In the genomic region with DNA sequence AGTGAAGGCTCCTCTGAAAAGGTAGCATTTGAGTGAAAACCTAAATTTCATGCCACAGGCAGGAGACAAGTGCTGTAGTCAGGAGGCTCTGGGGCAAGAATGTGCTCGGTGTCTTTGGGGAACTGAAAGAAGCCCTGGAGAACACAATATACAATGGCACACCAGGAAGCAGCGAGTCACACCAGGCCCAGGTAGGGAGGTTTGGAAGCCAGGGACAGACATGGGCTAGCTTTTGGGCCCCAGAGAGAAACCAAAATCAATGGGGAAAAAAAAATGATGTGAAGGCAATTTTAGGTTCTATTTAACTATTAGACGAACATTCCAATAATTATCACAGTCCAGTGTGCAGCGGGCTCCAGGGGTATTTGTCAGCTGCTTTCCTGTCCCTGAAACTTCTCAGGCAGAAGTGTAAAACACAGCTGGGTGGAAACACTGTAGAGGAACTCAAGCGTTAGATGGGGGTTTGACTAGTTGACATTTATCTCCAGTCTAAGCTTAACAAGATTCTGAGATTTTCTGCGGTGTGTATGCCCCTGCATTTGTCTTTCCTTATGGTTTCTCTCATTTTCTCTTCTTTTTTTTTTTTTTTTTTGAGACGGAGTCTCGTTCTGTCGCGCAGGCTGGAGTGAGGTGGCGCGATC, we compare ENCODE assay signal across 15 cellular contexts. TPM values are rescaled to one million over a fixed set of nuclear protein-coding genes. Genes with fewer than 3 reads are reported as not detected.
A peak's percentile ranks its signal among the peaks of the same experiment; 100 is the strongest.
DNase-seq lines count a peak whose midpoint lies in the region; ATAC-seq, FAIRE-seq and TF ChIP-seq lines count a peak whose summit lies in the region.
"Had no signal": no experiment of that assay in that cellular context is flagged by ENCODE, and none has a peak within 500 bp of the region (broad histone marks: within the 10 kb centered on the region; RNA-seq: fewer than 3 reads in every experiment).

No MANE protein-coding gene starts in this region.

- no peak overlapping the region for H3K27ac Mint-ChIP-seq in Calu3 (ENCODE audit: unreplicated experiment)

- TF ChIP-seq EP300 in HepG2 (IDR thresholded peaks at IDR 0.05; ENCODE audit: low read depth in 2 of 2, low read length in 2 of 2) (no peak), HepG2 (CRISPR knock-in tag; IDR thresholded peaks at IDR 0.05; ENCODE audit: borderline replicate concordance) (no peak)

- no peaks in the 10 kb centered on the region for H3K4me1 Mint-ChIP-seq in Calu3 (ENCODE audit: low read depth, unreplicated experiment)

- no peak overlapping the region for H2AFZ ChIP-seq in HepG2 (ENCODE audit: low read length)

- no peak overlapping the region for H3K9ac ChIP-seq in HepG2 (ENCODE audit: insufficient read depth, low read depth, low read length)

- no peak for TF ChIP-seq POLR2A in HepG2 (IDR thresholded peaks at IDR 0.05; ENCODE audit: insufficient read depth in 1 of 2, low read depth in 2 of 2, low read length in 2 of 2)

- no peaks in the 10 kb centered on the region for H3K4me1 ChIP-seq in HepG2 (ENCODE audit: insufficient read depth, low read length)
- H3K4me1 ChIP-seq: lower lobe of right lung had no signal

- peak; percentile 83 for ATAC-seq in GM19023 (IDR thresholded peaks at IDR 0.05; ENCODE audit: unreplicated experiment)
- ATAC-seq in GM21723 (IDR thresholded peaks at IDR 0.05; ENCODE audit: unreplicated experiment), result peak; percentile 95
- ATAC-seq in HG03175 (IDR thresholded peaks at IDR 0.05; ENCODE audit: unreplicated experiment), result peak; percentile 96
- ATAC-seq in HepG2, result peak; percentile 47; the same call in 2 of the 3 replicates
- no peak for ATAC-seq in esophagus mucosa
- ATAC-seq: activated CD4-positive, CD25-positive, alpha-beta regulatory T cell treated with anti-CD3 and anti-CD28 coated beads, Interleukin-2, amount 50 U/mL, for 24 hours; HCT116; lower lobe of right lung; Panc1 had no signal

- BruUV-seq in HepG2 (replicated peaks; lab: Mats Ljungman, UMichigan) (no TSS peak), Calu3 (replicated peaks; lab: Mats Ljungman, UMichigan) (no TSS peak)

- TF ChIP-seq RAD21 in HepG2 (CRISPR knock-in tag; IDR thresholded peaks at IDR 0.05), result no peak

- peaks cover 6% of the 10 kb centered on the region for H3K9me3 Mint-ChIP-seq in Calu3 (ENCODE audit: low read depth, unreplicated experiment)

- no peaks in the 10 kb centered on the region for H4K20me1 ChIP-seq in HepG2 (ENCODE audit: insufficient read depth, low read length)

- POLR2A ChIA-PET in HepG2 (lab: Yijun Ruan, JAX), result no interaction called here

- H3K36me3 Mint-ChIP-seq in Calu3 (ENCODE audit: insufficient read depth, unreplicated experiment), result no peaks in the 10 kb centered on the region

- no peak for DNase-seq in HepG2 (ENCODE audit: low spot score)
- no peak for DNase-seq in NAMALWA (ENCODE audit: low spot score)
- no peak for DNase-seq in Calu3
- DNase-seq: activated naive CD4-positive, alpha-beta T cell; DMS53; gastrocnemius medialis; lower lobe of right lung; NCI-H1417 had no signal

- no peak overlapping the region for H3K4me2 ChIP-seq in HepG2 (ENCODE audit: low read depth, low read length)

- H3K4me3 Mint-ChIP-seq in Calu3 (ENCODE audit: low read depth, unreplicated experiment), result no peak overlapping the region

- peaks cover 2 to 19% of the 10 kb centered on the region in 2 experiments; a peak in 4 of 5 replicates for H3K27me3 ChIP-seq in HepG2 (ENCODE audit: control insufficient read depth in 1 of 2, insufficient read depth in 2 of 2, low read length in 2 of 2)
- H3K27me3 ChIP-seq: gastrocnemius medialis had no signal

- H3K27ac ChIP-seq in HepG2 (ENCODE audit: extremely low read length, insufficient read depth, low read length), result no peak overlapping the region
- H3K27ac ChIP-seq: gastrocnemius medialis, lower lobe of right lung had no signal

- no peaks in the 10 kb centered on the region for H3K36me3 ChIP-seq in HepG2 (replicated peaks in 1 of 2; ENCODE audit: control insufficient read depth in 1 of 2, insufficient read depth in 2 of 2, low read length in 2 of 2)
- H3K36me3 ChIP-seq: gastrocnemius medialis, lower lobe of right lung had no signal

- CTCF ChIA-PET in HepG2 (lab: Yijun Ruan, JAX; ENCODE audit: low intra/inter-chr PET ratio, low total read pairs), result no interaction called here
- CTCF ChIA-PET in Calu3 (lab: Charles Lee), result no interaction called here

- H3K27me3 Mint-ChIP-seq in Calu3 (ENCODE audit: unreplicated experiment), result peaks cover 13% of the 10 kb centered on the region

- H3K79me2 ChIP-seq in HepG2 (ENCODE audit: insufficient read depth, low read length), result no peaks in the 10 kb centered on the region

- H3K4me3 ChIP-seq in HepG2 (replicated peaks in 1 of 3; ENCODE audit: insufficient read depth in 1 of 3, low read depth in 2 of 3, low read length in 3 of 3), result no peak overlapping the region
- H3K4me3 ChIP-seq: gastrocnemius medialis, lower lobe of right lung had no signal

- TF ChIP-seq CTCF in HepG2 (CRISPR knock-in tag; IDR thresholded peaks at IDR 0.05) (no peak), Calu3 (IDR thresholded peaks at IDR 0.05; ENCODE audit: unreplicated experiment) (no peak)

- WGBS in HepG2 (ENCODE audit: low lambda C conversion rate), result 63% methylated on average over 12 of the region's 12 CpGs

- intact Hi-C loops in HepG2 (cut with micrococcal nuclease; ENCODE audit: unreplicated experiment) (no loop called here), Calu3 (cut with micrococcal nuclease; ENCODE audit: unreplicated experiment) (no loop called here)

- peaks cover 3% of the 10 kb centered on the region; the same call in 1 of the 2 replicates for H3K9me3 ChIP-seq in HepG2 (ENCODE audit: low read length)
- H3K9me3 ChIP-seq: lower lobe of right lung had no signal

- in situ Hi-C loops in HepG2 (cut with HindIII; ENCODE audit: extremely low pct_ligation_motif_present, low pct_unique_long_range_greater_than_20kb), result no loop called here

- FAIRE-seq in HepG2 (lab: Jason Lieb, UNC), result no peak

TF ChIP-seq in HepG2, 621 proteins besides CTCF, POLR2A, EP300 and RAD21:
- TF ChIP-seq ZNF337 (CRISPR knock-in tag; IDR thresholded peaks at IDR 0.05; ENCODE audit: borderline replicate concordance, low read depth), result no peak
- TF ChIP-seq MAFK (conservative IDR thresholded peaks at IDR 0.05 in 1 of 2, IDR thresholded peaks at IDR 0.05 in 1 of 2; ENCODE audit: low read length in 2 of 2), result 0 out of 4 replicates have a peak, but pooled peaks of 1 of the 2 experiments have one; percentile 26
- no peak for TF ChIP-seq ZFP1 (CRISPR knock-in tag; IDR thresholded peaks at IDR 0.05)

RNA-seq across cellular contexts. Expression of a gene that starts 21.8 kb away (rescaled TPM):
- total RNA-seq in HepG2 (2016; rRNA removed; fragmentation: Illumina TruSeq; extraction: Trizol) (0.18 TPM in 2 replicates), Calu3 (2022) (2.7 and 3.1 TPM in 2 replicates), esophagus mucosa (33.8 TPM)
- not detected in 2 replicates for total RNA-seq in HepG2 (2016; cell fraction: cytosol; rRNA removed; fragmentation: Illumina TruSeq; extraction: Trizol; ENCODE audit: low read depth)
- 0.13 and 0.39 TPM in 2 replicates for total RNA-seq in HepG2 (2016; cell fraction: insoluble cytoplasmic fraction; rRNA removed; fragmentation: Illumina TruSeq; extraction: Trizol)
- 0.07 and 0.12 TPM in 2 replicates for total RNA-seq in HepG2 (2016; cell fraction: membrane; rRNA removed; fragmentation: Illumina TruSeq; extraction: Trizol)
- total RNA-seq in HepG2 (2016; cell fraction: nucleus; rRNA removed; fragmentation: Illumina TruSeq; extraction: Trizol), result not detected in 2 replicates
- polyA plus RNA-seq in HepG2 (2011; rRNA removed), result 27.3 and 30.1 TPM in 2 replicates
- polyA plus RNA-seq in HepG2 (2011; cell fraction: cytosol; rRNA removed), result 13.7 and 27.8 TPM in 2 replicates
- 14.1 and 18.4 TPM in 2 replicates for polyA plus RNA-seq in HepG2 (2011; cell fraction: nucleus; rRNA removed)
- polyA plus RNA-seq in HepG2 (2012), result 89.8 and 101 TPM in 2 replicates
- not detected in 2 replicates for polyA plus RNA-seq in HepG2 (2016; cell fraction: cytosol; fragmentation: Illumina TruSeq; extraction: Trizol; ENCODE audit: low read depth)
- 0.11 and 0.19 TPM in 2 replicates for polyA plus RNA-seq in HepG2 (2016; cell fraction: insoluble cytoplasmic fraction; fragmentation: Illumina TruSeq; extraction: Trizol; ENCODE audit: low read depth)
- polyA plus RNA-seq in HepG2 (2016; cell fraction: membrane; fragmentation: Illumina TruSeq; extraction: Trizol; ENCODE audit: low read depth), result 0.17 TPM in 1 of 2 replicates, not detected in the other
- polyA plus RNA-seq in HepG2 (2016; cell fraction: nucleus; fragmentation: Illumina TruSeq; extraction: Trizol; ENCODE audit: insufficient read depth, low read depth), result not detected in 2 replicates
- polyA minus RNA-seq in HepG2 (2011; rRNA and poly(A)+ RNA removed; ENCODE audit: low replicate concordance), result 8.9 and 29.0 TPM in 2 replicates
- polyA minus RNA-seq in HepG2 (2011; cell fraction: cytosol; rRNA and poly(A)+ RNA removed), result 24.4 and 43.2 TPM in 2 replicates
- polyA minus RNA-seq in HepG2 (2011; cell fraction: nucleus; rRNA and poly(A)+ RNA removed), result 23.8 and 49.0 TPM in 2 replicates
